Comparison of ENCODE assay signal across 1 cellular context in genomic region chr5:34552686-34553085, GRCh38.
A peak's percentile ranks its signal among the peaks of the same experiment; 100 is the strongest.
TF ChIP-seq lines count a peak whose summit lies in the region.

No MANE protein-coding gene starts in this region.

TF ChIP-seq in K562, 482 proteins besides CTCF, POLR2A, EP300 and RAD21 (continued from another document):
- TF ChIP-seq MNT (conservative IDR thresholded peaks at IDR 0.05) (peak in 1 of 2 experiments; percentile 45; a peak in 2 of 4 replicates), TFAP4 (CRISPR knock-in tag; IDR thresholded peaks at IDR 0.05; ENCODE audit: borderline replicate concordance) (no peak)
TF ChIP-seq in K562: peak in this region for 15.
